8 cellular contexts compared by ENCODE assay signal in the genomic region with DNA sequence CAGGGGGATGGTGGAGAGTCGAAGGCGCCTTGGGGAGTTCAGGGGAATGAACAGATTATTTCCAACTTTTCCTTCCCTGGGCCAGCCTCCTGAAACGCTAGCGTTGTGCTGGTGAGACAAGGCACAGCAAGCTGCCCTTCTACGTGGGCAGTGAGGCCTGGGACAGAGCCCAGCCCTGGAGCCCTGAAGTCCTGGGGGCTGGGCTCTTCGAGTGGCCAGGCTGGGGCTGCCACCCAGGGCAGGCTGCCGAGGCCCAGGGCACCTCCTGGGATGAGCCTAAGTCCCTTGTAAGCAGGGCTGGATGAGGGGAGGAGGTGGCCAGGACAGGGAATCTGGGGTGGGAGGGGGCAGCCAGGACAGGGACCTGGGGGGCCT. TPM values are rescaled to one million over a fixed set of nuclear protein-coding genes. Genes with fewer than 3 reads are reported as not detected.
DNase-seq lines count a peak whose midpoint lies in the region; ATAC-seq and TF ChIP-seq lines count a peak whose summit lies in the region.

No MANE protein-coding gene starts in this region.

- H2BK5ac ChIP-seq in trophoblast cell (ENCODE audit: low read depth, low read length, poor library complexity), result no peak overlapping the region

- peak overlapping the region; percentile 1 for H3K4me2 ChIP-seq in fibroblast of lung (ENCODE audit: extremely low read depth, insufficient read depth, low read length)
- H3K4me2 ChIP-seq in trophoblast cell (ENCODE audit: low read length), result peak overlapping the region; percentile 91

- peak overlapping the region; percentile 88 for H4K91ac ChIP-seq in trophoblast cell (ENCODE audit: low read depth, low read length)

- H3K4me1 ChIP-seq in RWPE2 (ENCODE audit: insufficient read depth, poor library complexity, severe bottlenecking), result peaks cover 6% of the 10 kb centered on the region
- no peaks in the 10 kb centered on the region for H3K4me1 ChIP-seq in fibroblast of lung (ENCODE audit: control insufficient read depth, extremely low read depth, insufficient read depth, low read length)
- H3K4me1 ChIP-seq in trophoblast cell (ENCODE audit: control insufficient read depth in 1 of 2, insufficient read depth in 2 of 2, low read length in 2 of 2), result peaks cover 8 to 12% of the 10 kb centered on the region in 2 experiments

- H3K79me1 ChIP-seq in trophoblast cell (ENCODE audit: low read length), result peaks cover 8% of the 10 kb centered on the region

- H2AFZ ChIP-seq in fibroblast of lung (ENCODE audit: low read length) (no peak overlapping the region), trophoblast cell (ENCODE audit: insufficient read depth, low read length, poor library complexity) (peak overlapping the region; percentile 81)

- no peak overlapping the region for H3K18ac ChIP-seq in trophoblast cell (ENCODE audit: low read length)

- H3K14ac ChIP-seq in trophoblast cell (ENCODE audit: low read length), result peak overlapping the region; percentile 36

- no peaks in the 10 kb centered on the region for H4K20me1 ChIP-seq in fibroblast of lung (ENCODE audit: control insufficient read depth, extremely low read depth, insufficient read depth, low read length)

- H3K23ac ChIP-seq in trophoblast cell (ENCODE audit: low read length), result no peak overlapping the region

- WGBS in trophoblast cell (ENCODE audit: extremely low coverage, insufficient coverage, insufficient read length), result no CpG with 5 or more reads among the region's 7 CpGs

- H4K8ac ChIP-seq in trophoblast cell (ENCODE audit: low read depth, low read length), result peak overlapping the region; percentile 90

- no peak for ATAC-seq in RWPE2 (ENCODE audit: low read depth)

- peak overlapping the region; percentile 68 for H4K12ac ChIP-seq in trophoblast cell (ENCODE audit: low read depth, low read length)

- no peaks in the 10 kb centered on the region for H3K27me3 ChIP-seq in RWPE2 (ENCODE audit: insufficient read depth, poor library complexity, severe bottlenecking)
- H3K27me3 ChIP-seq in fibroblast of lung (ENCODE audit: control insufficient read depth, insufficient read depth, low read length), result no peaks in the 10 kb centered on the region
- H3K27me3 ChIP-seq in trophoblast cell (ENCODE audit: insufficient read depth, low read length), result no peaks in the 10 kb centered on the region

- H3K36me3 ChIP-seq in RWPE2 (ENCODE audit: low read depth), result no peaks in the 10 kb centered on the region
- no peaks in the 10 kb centered on the region for H3K36me3 ChIP-seq in fibroblast of lung (ENCODE audit: control insufficient read depth, insufficient read depth, low read length)
- no peaks in the 10 kb centered on the region for H3K36me3 ChIP-seq in trophoblast cell (ENCODE audit: control insufficient read depth in 1 of 2, insufficient read depth in 2 of 2, low read length in 2 of 2)

- TF ChIP-seq CTCF in RWPE2 (IDR thresholded peaks at IDR 0.05; ENCODE audit: poor library complexity, severe bottlenecking), result no peak
- no peak for TF ChIP-seq CTCF in fibroblast of lung (conservative IDR thresholded peaks at IDR 0.05 in 1 of 2, IDR thresholded peaks at IDR 0.05 in 1 of 2; ENCODE audit: low read depth in 1 of 2, low read length in 2 of 2)

- no peak overlapping the region for H2BK12ac ChIP-seq in trophoblast cell (ENCODE audit: low read length)

- H3K9ac ChIP-seq in fibroblast of lung (ENCODE audit: insufficient read depth, low read length) (no peak overlapping the region), trophoblast cell (ENCODE audit: low read length) (no peak overlapping the region)

- H3K4me3 ChIP-seq in RWPE2 (ENCODE audit: severe bottlenecking) (peak overlapping the region; percentile 51), fibroblast of lung (replicated peaks in 1 of 4; ENCODE audit: control extremely low read depth in 1 of 4, insufficient read depth in 1 of 4, low read depth in 3 of 4, low read length in 4 of 4) (peak overlapping the region in 1 of 4 experiments; percentile 61), trophoblast cell (ENCODE audit: low read depth, low read length) (no peak overlapping the region)

- H3K9me3 ChIP-seq in RWPE2 (ENCODE audit: severe bottlenecking) (no peaks in the 10 kb centered on the region), fibroblast of lung (ENCODE audit: control insufficient read depth, insufficient read depth, low read depth, low read length) (no peaks in the 10 kb centered on the region), trophoblast cell (ENCODE audit: insufficient read depth, low read depth, low read length) (peaks cover 1% of the 10 kb centered on the region)

- H3K4ac ChIP-seq in trophoblast cell (ENCODE audit: low read depth, low read length), result no peak overlapping the region

- H2AK5ac ChIP-seq in trophoblast cell (ENCODE audit: low read length), result no peak overlapping the region

- H3K27ac ChIP-seq in RWPE2 (ENCODE audit: poor library complexity, severe bottlenecking), result peak overlapping the region; percentile 58
- H3K27ac ChIP-seq in fibroblast of lung (ENCODE audit: insufficient read depth, low read length), result no peak overlapping the region
- H3K27ac ChIP-seq in trophoblast cell (ENCODE audit: low read depth, low read length), result no peak overlapping the region

- H3K79me2 ChIP-seq in fibroblast of lung (ENCODE audit: control insufficient read depth, insufficient read depth, low read length), result no peaks in the 10 kb centered on the region
- peaks cover 3% of the 10 kb centered on the region for H3K79me2 ChIP-seq in trophoblast cell (ENCODE audit: control insufficient read depth, insufficient read depth, low read length, poor library complexity)

- DNase-seq in EH (ENCODE audit: low read depth) (peak; percentile 7), RWPE2 (ENCODE audit: low spot score) (no peak), fibroblast of lung (ENCODE audit: low read depth in 2 of 2) (no peak), trophoblast cell (no peak), hepatic stellate cell (ENCODE audit: low spot score) (no peak), occipital lobe (lab: John Stamatoyannopoulos, UW) (no peak), NCI-H187 treated with DMSO at 0.1 percent for 48 hours (lab: John Stamatoyannopoulos, UW) (no peak)
- DNase-seq in activated CD4-positive, CD25-positive, alpha-beta regulatory T cell (lab: John Stamatoyannopoulos, UW), result no peak

- no peak overlapping the region for H2BK120ac ChIP-seq in trophoblast cell (ENCODE audit: insufficient read depth, low read length, poor library complexity)

RNA-seq across cellular contexts. Expression of a gene that starts 1.4 kb away (rescaled TPM):
- total RNA-seq in fibroblast of lung (0.17 TPM in 1 of 2 replicates, not detected in the other), occipital lobe (not detected)
- 0.02 TPM in 1 of 2 replicates, not detected in the other for polyA plus RNA-seq in fibroblast of lung
- not detected in 2 replicates for polyA plus RNA-seq in fibroblast of lung (2012)
- not detected in 2 replicates for polyA minus RNA-seq in fibroblast of lung (ENCODE audit: low replicate concordance)
- polyA plus RNA-seq in trophoblast cell (2013), result 0.25 and 0.31 TPM in 2 replicates

RNA-seq across cellular contexts. Expression of a gene that starts 5.6 kb away (rescaled TPM):
- total RNA-seq in fibroblast of lung (1.2 TPM in 1 of 2 replicates, not detected in the other), occipital lobe (not detected)
- polyA plus RNA-seq in fibroblast of lung, result 0.40 TPM in 1 of 2 replicates, not detected in the other
- 0.31 TPM in 1 of 2 replicates, not detected in the other for polyA plus RNA-seq in fibroblast of lung (2012)
- not detected in 2 replicates for polyA minus RNA-seq in fibroblast of lung (ENCODE audit: low replicate concordance)
- polyA plus RNA-seq in trophoblast cell (2013), result 1.2 and 2.2 TPM in 2 replicates

RNA-seq across cellular contexts. Expression of a gene that starts 6.1 kb away (rescaled TPM):
- total RNA-seq in fibroblast of lung, result 136 and 166 TPM in 2 replicates
- polyA plus RNA-seq in fibroblast of lung, result 31.3 and 39.9 TPM in 2 replicates
- polyA plus RNA-seq in fibroblast of lung (2012), result 56.6 and 83.9 TPM in 2 replicates
- polyA minus RNA-seq in fibroblast of lung (ENCODE audit: low replicate concordance), result 75.4 and 113 TPM in 2 replicates
- polyA plus RNA-seq in trophoblast cell (2013), result 74.0 and 80.2 TPM in 2 replicates
- 53.7 TPM for total RNA-seq in occipital lobe

RNA-seq across cellular contexts. Expression of a gene that starts 26.7 kb away (rescaled TPM):
- total RNA-seq in fibroblast of lung (89.9 and 90.3 TPM in 2 replicates), occipital lobe (52.1 TPM)
- 2.0 and 4.9 TPM in 2 replicates for polyA plus RNA-seq in fibroblast of lung
- polyA plus RNA-seq in fibroblast of lung (2012), result 9.8 and 13.0 TPM in 2 replicates
- 0.52 and 1.5 TPM in 2 replicates for polyA minus RNA-seq in fibroblast of lung (ENCODE audit: low replicate concordance)
- 4.4 and 4.7 TPM in 2 replicates for polyA plus RNA-seq in trophoblast cell (2013)

RNA-seq across cellular contexts. Expression of a gene that starts 32.1 kb away (rescaled TPM):
- 3.3 and 6.3 TPM in 2 replicates for total RNA-seq in fibroblast of lung
- 0.75 and 1.4 TPM in 2 replicates for polyA plus RNA-seq in fibroblast of lung
- 0.28 and 0.51 TPM in 2 replicates for polyA plus RNA-seq in fibroblast of lung (2012)
- polyA minus RNA-seq in fibroblast of lung (ENCODE audit: low replicate concordance), result 3.3 TPM in 1 of 2 replicates, not detected in the other
- 0.15 and 0.17 TPM in 2 replicates for polyA plus RNA-seq in trophoblast cell (2013)
- 0.16 TPM for total RNA-seq in occipital lobe
